In genomic region chr5:150448353-150448752, GRCh38 we compare ENCODE assay signal across 8 cellular contexts. TPM values are rescaled to one million over a fixed set of nuclear protein-coding genes. Genes with fewer than 3 reads are reported as not detected.
A peak's percentile ranks its signal among the peaks of the same experiment; 100 is the strongest.
DNase-seq lines count a peak whose midpoint lies in the region; ATAC-seq, FAIRE-seq and TF ChIP-seq lines count a peak whose summit lies in the region.

No MANE protein-coding gene starts in this region.

- FAIRE-seq in GM12891 (lab: Jason Lieb, UNC): peak; percentile 61
- FAIRE-seq in GM12892 (lab: Jason Lieb, UNC): no peak

- DNase-seq in GM12891 (ENCODE audit: insufficient read length, low spot score) (no peak), fibroblast of the aortic adventitia (ENCODE audit: low read depth) (no peak), skeletal muscle cell (ENCODE audit: low read depth) (no peak), GM12892 (ENCODE audit: insufficient read length) (no peak), SW480 (ENCODE audit: low spot score) (no peak)
- no peak for DNase-seq in activated CD4-positive, CD25-positive, alpha-beta regulatory T cell treated with anti-CD3 and anti-CD28 coated beads, Interleukin-2, amount 50 U/mL, for 72 hours

- TF ChIP-seq POLR2A in GM12891 (IDR thresholded peaks at IDR 0.05; ENCODE audit: low read depth, low read length): no peak
- TF ChIP-seq POLR2A in GM12892 (IDR thresholded peaks at IDR 0.05; ENCODE audit: low read depth, low read length): no peak

- no peak for ATAC-seq in GM18867 (IDR thresholded peaks at IDR 0.05; ENCODE audit: unreplicated experiment)

- H3F3A ChIP-seq in SU-DHL-6 (ENCODE audit: insufficient read depth): peaks cover 43% of the 10 kb centered on the region

- H3K4me3 ChIP-seq in SU-DHL-6 (ENCODE audit: insufficient read depth, low read length, poor library complexity, severe bottlenecking) (peak overlapping the region; percentile 85), fibroblast of the aortic adventitia (ENCODE audit: low read depth, low read length) (peak overlapping the region; percentile 97), skeletal muscle cell (ENCODE audit: low read depth, low read length) (peak overlapping the region; percentile 95)

- H3K4me2 ChIP-seq in SU-DHL-6 (ENCODE audit: low read depth, low read length, poor library complexity, severe bottlenecking): peak overlapping the region; percentile 83

- H4K20me1 ChIP-seq in SU-DHL-6 (ENCODE audit: low read depth, low read length): peaks cover 31% of the 10 kb centered on the region

- peaks cover 40% of the 10 kb centered on the region for H3K36me3 ChIP-seq in SU-DHL-6 (ENCODE audit: low read length)

- H3K9me3 ChIP-seq in SU-DHL-6 (ENCODE audit: insufficient read depth, low read length): no peaks in the 10 kb centered on the region

- H3K27me3 ChIP-seq in SU-DHL-6 (ENCODE audit: low read length): no peaks in the 10 kb centered on the region

- TF ChIP-seq CTCF in SU-DHL-6 (IDR thresholded peaks at IDR 0.05; ENCODE audit: insufficient read depth, low read length, poor library complexity, severe bottlenecking): no peak
- no peak for TF ChIP-seq CTCF in fibroblast of the aortic adventitia (IDR thresholded peaks at IDR 0.05; ENCODE audit: insufficient read depth, low read length)

- peak overlapping the region; percentile 86 for H3K9ac ChIP-seq in SU-DHL-6 (ENCODE audit: low read length)

- peaks cover 27% of the 10 kb centered on the region for H3K79me2 ChIP-seq in SU-DHL-6 (ENCODE audit: insufficient read depth, low read length)

- peak overlapping the region; percentile 85 for H3K27ac ChIP-seq in SU-DHL-6 (ENCODE audit: low read depth, low read length)

- no peaks in the 10 kb centered on the region for H3K9me2 ChIP-seq in SU-DHL-6 (replicated peaks; ENCODE audit: insufficient read depth, low read length)

- no peak overlapping the region for H2AFZ ChIP-seq in SU-DHL-6 (ENCODE audit: low read depth, low read length, severe bottlenecking)

TF ChIP-seq in GM12891, 5 proteins besides CTCF, POLR2A, EP300 and RAD21:
- TF ChIP-seq POLR2AphosphoS5 (IDR thresholded peaks at IDR 0.05; ENCODE audit: low read depth, low read length): no peak
- no peak for TF ChIP-seq SPI1 (IDR thresholded peaks at IDR 0.05; ENCODE audit: low read depth, low read length)
- no peak for TF ChIP-seq PAX5 (IDR thresholded peaks at IDR 0.05; ENCODE audit: insufficient read depth, low read length, severe bottlenecking)
- no peak for TF ChIP-seq TAF1 (IDR thresholded peaks at IDR 0.05; ENCODE audit: low read depth, low read length)
TF ChIP-seq in GM12891: peak in this region for 0.

RNA-seq across cellular contexts. Expression of gene RPS14, which starts 1.2 kb away (rescaled TPM):
- polyA plus RNA-seq in GM12891 (2012; ENCODE audit: low read depth, missing spikeins): 5,398 TPM
- 3,673 and 3,861 TPM in 2 replicates for total RNA-seq in fibroblast of the aortic adventitia (ENCODE audit: low replicate concordance)
- polyA plus RNA-seq in GM12892 (2012; ENCODE audit: missing spikeins): 4,425 TPM

RNA-seq across cellular contexts. Expression of gene CD74, which starts 35.6 kb away (rescaled TPM):
- 7,750 TPM for polyA plus RNA-seq in GM12891 (2012; ENCODE audit: low read depth, missing spikeins)
- 0.41 and 1.1 TPM in 2 replicates for total RNA-seq in fibroblast of the aortic adventitia (ENCODE audit: low replicate concordance)
- polyA plus RNA-seq in GM12892 (2012; ENCODE audit: missing spikeins): 2,617 TPM

RNA-seq across cellular contexts. Expression of gene NDST1, which starts 59.6 kb away (rescaled TPM):
- polyA plus RNA-seq in GM12891 (2012; ENCODE audit: low read depth, missing spikeins): 11.7 TPM
- total RNA-seq in fibroblast of the aortic adventitia (ENCODE audit: low replicate concordance): 36.2 and 39.3 TPM in 2 replicates
- 6.3 TPM for polyA plus RNA-seq in GM12892 (2012; ENCODE audit: missing spikeins)
